Comparison of ENCODE assay signal across 1 cellular context in the genomic region with DNA sequence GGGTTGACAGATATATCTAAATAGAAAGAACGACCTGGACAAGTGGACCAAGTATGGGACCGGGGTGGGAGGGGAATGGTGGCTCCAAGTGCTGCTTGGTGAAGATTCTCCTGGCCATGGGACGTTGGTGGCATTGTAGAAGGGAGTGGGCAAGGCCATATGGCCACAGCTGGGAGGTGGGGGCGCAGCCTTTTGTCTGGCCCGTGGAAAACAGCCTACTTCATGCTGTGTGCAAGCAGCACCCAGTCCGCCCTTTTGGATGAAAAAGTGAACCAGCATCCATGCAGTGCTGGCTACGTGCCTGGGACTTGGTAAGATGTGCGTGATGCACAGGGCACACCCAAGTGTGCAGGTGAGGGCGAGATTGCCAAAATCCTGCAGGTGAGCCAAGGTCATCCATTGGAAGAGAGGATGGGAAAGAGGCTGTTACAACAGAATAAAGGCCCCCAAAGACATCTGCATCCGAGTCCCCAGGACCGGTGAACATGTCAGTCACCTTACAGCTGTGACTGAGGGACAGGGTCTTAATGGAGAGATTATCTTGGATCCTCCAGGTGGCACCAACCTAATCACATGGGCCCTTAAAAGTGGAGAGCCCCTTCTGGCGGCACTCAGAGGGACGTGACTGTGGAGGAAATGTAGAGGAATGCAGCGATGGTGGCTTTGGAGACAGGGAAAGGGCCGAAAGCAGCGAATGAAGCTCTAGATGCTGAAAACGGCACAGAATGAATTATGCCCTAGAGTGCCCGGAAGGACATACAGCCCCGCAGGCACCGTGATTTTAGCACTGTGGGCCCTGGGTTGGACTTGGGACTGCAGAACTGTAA.
TF ChIP-seq lines count a peak whose summit lies in the region.

No MANE protein-coding gene starts in this region.

TF ChIP-seq in H1, 55 proteins besides CTCF, POLR2A, EP300 and RAD21:
- TF ChIP-seq SUZ12 (IDR thresholded peaks at IDR 0.05; ENCODE audit: low read length): no peak
- no peak for TF ChIP-seq SRF (IDR thresholded peaks at IDR 0.05; ENCODE audit: low read depth, low read length)
- no peak for TF ChIP-seq CHD1 (IDR thresholded peaks at IDR 0.05; ENCODE audit: low read depth, low read length)
- TF ChIP-seq RXRA (IDR thresholded peaks at IDR 0.05; ENCODE audit: insufficient read depth, low read depth, low read length): no peak
- TF ChIP-seq CEBPB (IDR thresholded peaks at IDR 0.05; ENCODE audit: low read depth, low read length): no peak
- no peak for TF ChIP-seq RNF2 (IDR thresholded peaks at IDR 0.05; ENCODE audit: borderline replicate concordance, low read depth, low read length, missing control alignments, poor library complexity, severe bottlenecking)
- no peak for TF ChIP-seq SP2 (IDR thresholded peaks at IDR 0.05; ENCODE audit: low read length)
- TF ChIP-seq NANOG (IDR thresholded peaks at IDR 0.05; ENCODE audit: insufficient read depth, low read depth, low read length, poor library complexity, severe bottlenecking): no peak
- TF ChIP-seq EGR1 (IDR thresholded peaks at IDR 0.05; ENCODE audit: borderline replicate concordance, low read depth, low read length): no peak
- TF ChIP-seq, protein P1, sequence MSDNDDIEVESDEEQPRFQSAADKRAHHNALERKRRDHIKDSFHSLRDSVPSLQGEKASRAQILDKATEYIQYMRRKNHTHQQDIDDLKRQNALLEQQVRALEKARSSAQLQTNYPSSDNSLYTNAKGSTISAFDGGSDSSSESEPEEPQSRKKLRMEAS (IDR thresholded peaks at IDR 0.05): no peak
- no peak for TF ChIP-seq CBX5 (IDR thresholded peaks at IDR 0.05; ENCODE audit: low read depth, low read length)
- no peak for TF ChIP-seq TCF12 (IDR thresholded peaks at IDR 0.05; ENCODE audit: low read depth, low read length)
- TF ChIP-seq, protein P2, sequence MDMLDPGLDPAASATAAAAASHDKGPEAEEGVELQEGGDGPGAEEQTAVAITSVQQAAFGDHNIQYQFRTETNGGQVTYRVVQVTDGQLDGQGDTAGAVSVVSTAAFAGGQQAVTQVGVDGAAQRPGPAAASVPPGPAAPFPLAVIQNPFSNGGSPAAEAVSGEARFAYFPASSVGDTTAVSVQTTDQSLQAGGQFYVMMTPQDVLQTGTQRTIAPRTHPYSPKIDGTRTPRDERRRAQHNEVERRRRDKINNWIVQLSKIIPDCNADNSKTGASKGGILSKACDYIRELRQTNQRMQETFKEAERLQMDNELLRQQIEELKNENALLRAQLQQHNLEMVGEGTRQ (IDR thresholded peaks at IDR 0.05; ENCODE audit: low read length): no peak
- no peak for TF ChIP-seq BCL11A (IDR thresholded peaks at IDR 0.05; ENCODE audit: low read depth in 2 of 2, low read length in 2 of 2)
- no peak for TF ChIP-seq HDAC2 (IDR thresholded peaks at IDR 0.05; ENCODE audit: borderline replicate concordance in 1 of 2, low read depth in 2 of 2, low read length in 2 of 2)
